ENCODE assay signal across 9 cellular contexts in genomic region chr7:15685358-15686181, GRCh38. TPM values are rescaled to one million over a fixed set of nuclear protein-coding genes. Genes with fewer than 3 reads are reported as not detected.
DNase-seq lines count a peak whose midpoint lies in the region; ATAC-seq and TF ChIP-seq lines count a peak whose summit lies in the region.
"Had no signal": no experiment of that assay in that cellular context is flagged by ENCODE, and none has a peak within 500 bp of the region (broad histone marks: within the 10 kb centered on the region; RNA-seq: fewer than 3 reads in every experiment).

No MANE protein-coding gene starts in this region.

- H3K4me1 Mint-ChIP-seq in neural progenitor cell, result peaks cover 40% of the 10 kb centered on the region
- no peaks in the 10 kb centered on the region for H3K4me1 Mint-ChIP-seq in activated T-helper 1 cell treated with anti-CD3 and anti-CD28 coated beads, Interleukin-12 subunit alpha, Interleukin-12 subunit beta, Interleukin-2, Interleukin-4 antibody, amounts not matched to agents 30 ng/mL and 10 ng/mL and 1 ng/mL, durations not matched to agents 14 hours and 24 hours and 36 hours (ENCODE audit: low read depth)
- H3K4me1 Mint-ChIP-seq: activated naive CD4-positive, alpha-beta T cell treated with anti-CD3 and anti-CD28 coated beads, Interleukin-2, amount 50 U/mL, for 24 hours had no signal

- peak overlapping the region; percentile 20 for H2AFZ ChIP-seq in neural progenitor cell (replicated peaks)

- H3K27ac ChIP-seq in neural progenitor cell, result no peak overlapping the region

- no peak overlapping the region for H3K9ac ChIP-seq in neural progenitor cell

- H3K4me2 ChIP-seq in neural progenitor cell, result peak overlapping the region; percentile 93

- H3K27ac Mint-ChIP-seq in neural progenitor cell, result no peak overlapping the region
- no peak overlapping the region for H3K27ac Mint-ChIP-seq in activated T-helper 1 cell treated with anti-CD3 and anti-CD28 coated beads, Interleukin-12 subunit alpha, Interleukin-12 subunit beta, Interleukin-2, Interleukin-4 antibody, amounts not matched to agents 30 ng/mL and 10 ng/mL and 1 ng/mL, durations not matched to agents 14 hours and 24 hours and 36 hours
- H3K27ac Mint-ChIP-seq: activated naive CD4-positive, alpha-beta T cell treated with anti-CD3 and anti-CD28 coated beads, Interleukin-2, amount 50 U/mL, for 24 hours had no signal

- ATAC-seq in GM19455 (IDR thresholded peaks at IDR 0.05; ENCODE audit: unreplicated experiment) (no peak), HG02852 (IDR thresholded peaks at IDR 0.05; ENCODE audit: unreplicated experiment) (no peak)

- H4K20me1 ChIP-seq in neural progenitor cell (ENCODE audit: low read depth), result peaks cover 24% of the 10 kb centered on the region

- H3K4me3 ChIP-seq in AG10803 (ENCODE audit: low read length), result peak overlapping the region; percentile 36
- H3K4me3 ChIP-seq in fibroblast of mammary gland (ENCODE audit: control insufficient read depth, low read depth, low read length), result peak overlapping the region; percentile 57
- H3K4me3 ChIP-seq in neural progenitor cell, result peak overlapping the region; percentile 54

- peaks cover 97% of the 10 kb centered on the region for H3K27me3 ChIP-seq in neural progenitor cell

- H3K9me3 Mint-ChIP-seq in neural progenitor cell, result no peaks in the 10 kb centered on the region
- H3K9me3 Mint-ChIP-seq in activated T-helper 1 cell treated with anti-CD3 and anti-CD28 coated beads, Interleukin-12 subunit alpha, Interleukin-12 subunit beta, Interleukin-2, Interleukin-4 antibody, amounts not matched to agents 30 ng/mL and 10 ng/mL and 1 ng/mL, durations not matched to agents 14 hours and 24 hours and 36 hours, result no peaks in the 10 kb centered on the region
- H3K9me3 Mint-ChIP-seq: activated naive CD4-positive, alpha-beta T cell treated with anti-CD3 and anti-CD28 coated beads, Interleukin-2, amount 50 U/mL, for 24 hours had no signal

- H3F3A ChIP-seq in neural progenitor cell (ENCODE audit: low read depth), result peaks cover 33% of the 10 kb centered on the region

- H3K27me3 Mint-ChIP-seq in neural progenitor cell (ENCODE audit: insufficient read depth, low read depth), result peaks cover 39% of the 10 kb centered on the region
- peaks cover 38% of the 10 kb centered on the region for H3K27me3 Mint-ChIP-seq in activated T-helper 1 cell treated with anti-CD3 and anti-CD28 coated beads, Interleukin-12 subunit alpha, Interleukin-12 subunit beta, Interleukin-2, Interleukin-4 antibody, amounts not matched to agents 30 ng/mL and 10 ng/mL and 1 ng/mL, durations not matched to agents 14 hours and 24 hours and 36 hours (ENCODE audit: insufficient read depth)

- H3K36me3 ChIP-seq in neural progenitor cell, result no peaks in the 10 kb centered on the region

- H3K36me3 Mint-ChIP-seq in neural progenitor cell, result no peaks in the 10 kb centered on the region
- no peaks in the 10 kb centered on the region for H3K36me3 Mint-ChIP-seq in activated T-helper 1 cell treated with anti-CD3 and anti-CD28 coated beads, Interleukin-12 subunit alpha, Interleukin-12 subunit beta, Interleukin-2, Interleukin-4 antibody, amounts not matched to agents 30 ng/mL and 10 ng/mL and 1 ng/mL, durations not matched to agents 14 hours and 24 hours and 36 hours (ENCODE audit: low read depth)
- H3K36me3 Mint-ChIP-seq: activated naive CD4-positive, alpha-beta T cell treated with anti-CD3 and anti-CD28 coated beads, Interleukin-2, amount 50 U/mL, for 24 hours had no signal

- H3K9me3 ChIP-seq in neural progenitor cell (ENCODE audit: low read depth), result no peaks in the 10 kb centered on the region

- intact Hi-C loops in activated T-helper 1 cell treated with anti-CD3 and anti-CD28 coated beads, Interleukin-12 subunit alpha, Interleukin-12 subunit beta, Interleukin-2, Interleukin-4 antibody, amounts not matched to agents 30 ng/mL and 10 ng/mL and 1 ng/mL, durations not matched to agents 14 hours and 24 hours and 36 hours (cut with micrococcal nuclease), result loop anchor here (5.0 kb wide), 1 partner anchor 612 kb away; no protein-coding TSS in a partner anchor

- H3K4me1 ChIP-seq in neural progenitor cell, result peaks cover 39% of the 10 kb centered on the region

- peak overlapping the region; percentile 86 for H3K4me3 Mint-ChIP-seq in neural progenitor cell
- H3K4me3 Mint-ChIP-seq in activated T-helper 1 cell treated with anti-CD3 and anti-CD28 coated beads, Interleukin-12 subunit alpha, Interleukin-12 subunit beta, Interleukin-2, Interleukin-4 antibody, amounts not matched to agents 30 ng/mL and 10 ng/mL and 1 ng/mL, durations not matched to agents 14 hours and 24 hours and 36 hours, result no peak overlapping the region
- H3K4me3 Mint-ChIP-seq: activated naive CD4-positive, alpha-beta T cell treated with anti-CD3 and anti-CD28 coated beads, Interleukin-2, amount 50 U/mL, for 24 hours had no signal

- H3K79me2 ChIP-seq in neural progenitor cell (ENCODE audit: low read depth), result no peaks in the 10 kb centered on the region

- no peak for TF ChIP-seq CTCF in AG10803 (conservative IDR thresholded peaks at IDR 0.05; ENCODE audit: low read length)
- no peak for TF ChIP-seq CTCF in fibroblast of mammary gland (conservative IDR thresholded peaks at IDR 0.05; ENCODE audit: control insufficient read depth, insufficient read depth, low read depth, low read length)
- TF ChIP-seq CTCF in neural progenitor cell (IDR thresholded peaks at IDR 0.05), result no peak

- peak; percentile 83 for DNase-seq in AG10803 (ENCODE audit: low read depth)
- peak; percentile 71 for DNase-seq in NCI-H2171 treated with DMSO at 0.1 percent for 48 hours (lab: John Stamatoyannopoulos, UW)
- peak; percentile 83 for DNase-seq in fibroblast of mammary gland (ENCODE audit: low read depth)
- DNase-seq in neural progenitor cell (ENCODE audit: low spot score), result peak; percentile 58
- no peak for DNase-seq in activated T-helper 1 cell treated with anti-CD3 and anti-CD28 coated beads, Interleukin-12 subunit alpha, Interleukin-12 subunit beta, Interleukin-2, Interleukin-4 antibody, amounts not matched to agents 30 ng/mL and 10 ng/mL and 1 ng/mL, durations not matched to agents 14 hours and 24 hours and 36 hours (ENCODE audit: low spot score)
- no peak for DNase-seq in A172 (ENCODE audit: low spot score)

RNA-seq across cellular contexts. Expression of gene MEOX2, which starts 0.9 kb away (rescaled TPM):
- total RNA-seq in neural progenitor cell (ENCODE audit: low replicate concordance), result 0.25 TPM in 1 of 2 replicates, not detected in the other
- not detected in 2 replicates for total RNA-seq in activated T-helper 1 cell treated with anti-CD3 and anti-CD28 coated beads, Interleukin-12 subunit alpha, Interleukin-12 subunit beta, Interleukin-2, Interleukin-4 antibody, amounts not matched to agents 30 ng/mL and 10 ng/mL and 1 ng/mL, durations not matched to agents 14 hours and 24 hours and 36 hours
- not detected in 2 replicates for total RNA-seq in A172 (2014; rRNA removed; shearing (Covaris generic))

Comparison
In these comparisons a context has a peak if more than half of its experiments do, and no peak if none do; other contexts are left out.
1. DNase-seq: peak in AG10803 (single experiment), NCI-H2171 treated with DMSO at 0.1 percent for 48 hours (single experiment), fibroblast of mammary gland (single experiment) and neural progenitor cell (single experiment); none in activated T-helper 1 cell treated with anti-CD3 and anti-CD28 coated beads, Interleukin-12 subunit alpha, Interleukin-12 subunit beta, Interleukin-2, Interleukin-4 antibody, amounts not matched to agents 30 ng/mL and 10 ng/mL and 1 ng/mL, durations not matched to agents 14 hours and 24 hours and 36 hours (single experiment) and A172 (single experiment).
2. Peak in every context shown above with its lines, with median percentiles within 50 percentile points of each other: H3K4me3 ChIP-seq.